In genomic region chr1:228142616-228143203, GRCh38 we compare ENCODE assay signal across 11 cellular contexts. TPM values are rescaled to one million over a fixed set of nuclear protein-coding genes. Genes with fewer than 3 reads are reported as not detected.
A peak's percentile ranks its signal among the peaks of the same experiment; 100 is the strongest.
DNase-seq lines count a peak whose midpoint lies in the region; ATAC-seq, FAIRE-seq and TF ChIP-seq lines count a peak whose summit lies in the region.
"Had no signal": no experiment of that assay in that cellular context is flagged by ENCODE, and none has a peak within 500 bp of the region (broad histone marks: within the 10 kb centered on the region; RNA-seq: fewer than 3 reads in every experiment).

No MANE protein-coding gene starts in this region.

- H3K36me3 ChIP-seq in SK-N-SH (replicated peaks in 1 of 2; ENCODE audit: control insufficient read depth in 1 of 2, insufficient read depth in 2 of 2, low read length in 1 of 2): peaks cover 4 to 22% of the 10 kb centered on the region in 2 experiments
- peaks cover 22 to 36% of the 10 kb centered on the region in 2 experiments for H3K36me3 ChIP-seq in keratinocyte (ENCODE audit: control insufficient read depth in 2 of 2, extremely low read depth in 1 of 2, insufficient read depth in 2 of 2, low read length in 2 of 2)

- H3K9me2 ChIP-seq in SK-N-SH: no peaks in the 10 kb centered on the region

- peaks cover 34% of the 10 kb centered on the region for H3K4me1 Mint-ChIP-seq in activated CD4-positive, alpha-beta memory T cell treated with anti-CD3 and anti-CD28 coated beads, Interleukin-2, amount 10 ng/mL, durations not matched to agents 7 days and 5 days

- dilution Hi-C loops in keratinocyte (cut with MboI; ENCODE audit: extremely low pct_ligation_motif_present, low sequenced_read_pairs): no loop called here

- H3K9ac ChIP-seq in SK-N-SH (peak overlapping the region; percentile 98; the same call in 1 of the 2 replicates), keratinocyte (ENCODE audit: control insufficient read depth, extremely low read depth, insufficient read depth, low read length) (peak overlapping the region; percentile 86)

- H3K27ac Mint-ChIP-seq in activated CD4-positive, alpha-beta memory T cell treated with anti-CD3 and anti-CD28 coated beads, Interleukin-2, amount 10 ng/mL, durations not matched to agents 7 days and 5 days: peak overlapping the region; percentile 98

- H3K4me3 ChIP-seq in SK-N-SH (ENCODE audit: low read depth in 2 of 2, low read length in 1 of 2): no peak overlapping the region
- H3K4me3 ChIP-seq in keratinocyte (ENCODE audit: control insufficient read depth in 2 of 3, extremely low read depth in 1 of 3, insufficient read depth in 2 of 3, low read depth in 1 of 3, low read length in 3 of 3): peak overlapping the region; percentile 84 to 96 (median 89)

- WGBS in SK-N-SH (ENCODE audit: low lambda C conversion rate): 88% methylated on average over 12 of the region's 15 CpGs

- POLR2A ChIA-PET in SK-N-SH (lab: Yijun Ruan, JAX): interaction anchor here (1.1 kb wide), 1 partner anchor 10 kb away, joined by 3 read pairs; no protein-coding TSS in a partner anchor
- POLR2A ChIA-PET in activated CD4-positive, alpha-beta memory T cell treated with anti-CD3 and anti-CD28 coated beads, Interleukin-2, amount 10 ng/mL, durations not matched to agents 7 days and 5 days (lab: Charles Lee): interaction anchor here (1.3 to 10.2 kb wide), 3 partner anchors 9 to 60 kb away, joined by 4 to 95 read pairs (median 4); partner anchors contain the start of genes ARF1 and IBA57

- peaks cover 2% of the 10 kb centered on the region for H3K9me1 ChIP-seq in keratinocyte (ENCODE audit: control insufficient read depth, extremely low read depth, insufficient read depth, low read length)

- no peak for ATAC-seq in SK-N-SH treated with all-trans-retinoic acid at 6 μM for 48 hours
- ATAC-seq in stimulated activated naive CD8-positive, alpha-beta T cell treated with anti-CD3 and anti-CD28 coated beads, Interleukin-15, Interleukin-2, amounts not matched to agents 100 U/mL and 50 U/mL, for 24 hours: no peak
- ATAC-seq: left colon had no signal

- DNase-seq in SK-N-SH (no peak), keratinocyte (ENCODE audit: low read depth, low spot score) (no peak), NCI-H345 (lab: John Stamatoyannopoulos, UW) (no peak), NCI-H524 (lab: John Stamatoyannopoulos, UW) (no peak), OCI-M1 (lab: John Stamatoyannopoulos, UW) (no peak)
- DNase-seq in activated CD4-positive, alpha-beta memory T cell treated with anti-CD3 and anti-CD28 coated beads, Interleukin-2, amount 10 ng/mL, durations not matched to agents 7 days and 5 days: no peak
- DNase-seq in stimulated activated naive CD8-positive, alpha-beta T cell treated with anti-CD3 and anti-CD28 coated beads, Interleukin-15, Interleukin-2, amounts not matched to agents 100 U/mL and 50 U/mL, for 24 hours: peak; percentile 4
- DNase-seq: effector memory CD4-positive, alpha-beta T cell had no signal

- H3K27me3 ChIP-seq in SK-N-SH (ENCODE audit: insufficient read depth): no peaks in the 10 kb centered on the region
- no peaks in the 10 kb centered on the region for H3K27me3 ChIP-seq in keratinocyte (ENCODE audit: control insufficient read depth, extremely low read depth, insufficient read depth, low read length)

- no peak for TF ChIP-seq EP300 in SK-N-SH (IDR thresholded peaks at IDR 0.05; ENCODE audit: borderline replicate concordance in 1 of 2, low read depth in 1 of 2, low read length in 1 of 2)

- TF ChIP-seq CTCF in SK-N-SH (IDR thresholded peaks at IDR 0.05): no peak
- no peak for TF ChIP-seq CTCF in keratinocyte (optimal IDR thresholded peaks at IDR 0.05 in 1 of 3, IDR thresholded peaks at IDR 0.05 in 1 of 3, conservative IDR thresholded peaks at IDR 0.05 in 1 of 3; ENCODE audit: extremely low read depth in 1 of 3, insufficient read depth in 2 of 3, low read length in 3 of 3)

- H4K20me1 ChIP-seq in SK-N-SH (ENCODE audit: insufficient read depth) (peaks cover 63% of the 10 kb centered on the region), keratinocyte (ENCODE audit: control insufficient read depth, extremely low read depth, insufficient read depth, low read length) (peaks cover 23% of the 10 kb centered on the region)

- H3K9me3 ChIP-seq in SK-N-SH: no peaks in the 10 kb centered on the region
- H3K9me3 ChIP-seq in keratinocyte (ENCODE audit: control insufficient read depth, low read depth, low read length): no peaks in the 10 kb centered on the region

- TF ChIP-seq RAD21 in SK-N-SH (IDR thresholded peaks at IDR 0.05; ENCODE audit: low read length): no peak

- peak; percentile 26 for FAIRE-seq in keratinocyte (lab: Jason Lieb, UNC)

- no peaks in the 10 kb centered on the region for H3F3A ChIP-seq in SK-N-SH (replicated peaks; ENCODE audit: insufficient read depth)

- H3K9me3 Mint-ChIP-seq in activated CD4-positive, alpha-beta memory T cell treated with anti-CD3 and anti-CD28 coated beads, Interleukin-2, amount 10 ng/mL, durations not matched to agents 7 days and 5 days: no peaks in the 10 kb centered on the region

- H3K4me2 ChIP-seq in SK-N-SH (peak overlapping the region; percentile 100; the same call in 1 of the 2 replicates), keratinocyte (ENCODE audit: control insufficient read depth, extremely low read depth, insufficient read depth, low read depth, low read length) (peak overlapping the region; percentile 98)

- CTCF ChIA-PET in SK-N-SH (lab: Yijun Ruan, JAX): interaction anchor here (5.4 kb wide), 1 partner anchor 23 kb away, joined by 24 read pairs; the partner anchor contains the start of gene IBA57
- CTCF ChIA-PET in activated CD4-positive, alpha-beta memory T cell treated with anti-CD3 and anti-CD28 coated beads, Interleukin-2, amount 10 ng/mL, durations not matched to agents 7 days and 5 days (lab: Charles Lee): interaction anchor here (1.8 to 7.7 kb wide), 2 partner anchors 12 to 23 kb away, joined by 7 to 50 read pairs; partner anchors contain the start of gene IBA57

- H3K4me3 Mint-ChIP-seq in activated CD4-positive, alpha-beta memory T cell treated with anti-CD3 and anti-CD28 coated beads, Interleukin-2, amount 10 ng/mL, durations not matched to agents 7 days and 5 days: peak overlapping the region; percentile 99

- no peaks in the 10 kb centered on the region for H3K27me3 Mint-ChIP-seq in activated CD4-positive, alpha-beta memory T cell treated with anti-CD3 and anti-CD28 coated beads, Interleukin-2, amount 10 ng/mL, durations not matched to agents 7 days and 5 days

- peaks cover 28% of the 10 kb centered on the region for H3K36me3 Mint-ChIP-seq in activated CD4-positive, alpha-beta memory T cell treated with anti-CD3 and anti-CD28 coated beads, Interleukin-2, amount 10 ng/mL, durations not matched to agents 7 days and 5 days (ENCODE audit: low read depth)

- H3K79me2 ChIP-seq in SK-N-SH (ENCODE audit: insufficient read depth) (peaks cover 69% of the 10 kb centered on the region), keratinocyte (ENCODE audit: control insufficient read depth, insufficient read depth, low read length) (peaks cover 76% of the 10 kb centered on the region)

- no peak overlapping the region; a peak in 1 of 4 replicates for H3K27ac ChIP-seq in SK-N-SH (ENCODE audit: low read depth in 2 of 2, low read length in 1 of 2)
- peak overlapping the region; percentile 82 for H3K27ac ChIP-seq in keratinocyte (ENCODE audit: control insufficient read depth, insufficient read depth, low read length)
- H3K27ac ChIP-seq: HL-60 had no signal

- H3K4me1 ChIP-seq in SK-N-SH (ENCODE audit: control insufficient read depth in 1 of 2, insufficient read depth in 2 of 2, low read depth in 1 of 2, low read length in 1 of 2) (peaks cover 23% of the 10 kb centered on the region in 2 experiments; a peak in 2 of 4 replicates), keratinocyte (ENCODE audit: control insufficient read depth, extremely low read depth, insufficient read depth, low read length) (peaks cover 40% of the 10 kb centered on the region)

- H2AFZ ChIP-seq in SK-N-SH (ENCODE audit: low read depth) (no peak overlapping the region), keratinocyte (ENCODE audit: control insufficient read depth, low read length) (no peak overlapping the region)

RNA-seq across cellular contexts. Expression of gene GUK1, which starts 2.6 kb away (rescaled TPM):
- polyA plus RNA-seq in SK-N-SH (2012; rRNA removed) (717 and 742 TPM in 2 replicates), keratinocyte (412 to 877 TPM (median 450 TPM) in 3 replicates)
- 457 and 681 TPM in 2 replicates for polyA plus RNA-seq in SK-N-SH (2012; cell fraction: cytosol; rRNA removed)
- 521 and 537 TPM in 2 replicates for polyA plus RNA-seq in SK-N-SH (2012; cell fraction: nucleus; rRNA removed)
- 100 to 1,000 TPM; 280 to 284 TPM for total RNA-seq in activated CD4-positive, alpha-beta memory T cell treated with anti-CD3 and anti-CD28 coated beads, Interleukin-2, amount 10 ng/mL, durations not matched to agents 7 days and 5 days
- polyA plus RNA-seq in keratinocyte (2011; ENCODE audit: low read depth): 259 TPM
- 279 and 743 TPM in 2 replicates for polyA plus RNA-seq in keratinocyte (2011; cell fraction: cytosol; rRNA removed)
- polyA plus RNA-seq in keratinocyte (2011; cell fraction: nucleus; rRNA removed): 254 and 303 TPM in 2 replicates
- 421 and 447 TPM in 2 replicates for polyA plus RNA-seq in keratinocyte (2012; ENCODE audit: low replicate concordance)
- 198 to 329 TPM (median 216 TPM) in 3 replicates for polyA minus RNA-seq in keratinocyte
- polyA minus RNA-seq in keratinocyte (2011; cell fraction: cytosol; rRNA and poly(A)+ RNA removed): 557 TPM
- polyA minus RNA-seq in keratinocyte (2011; cell fraction: nucleus; rRNA and poly(A)+ RNA removed): 106 and 141 TPM in 2 replicates

RNA-seq across cellular contexts. Expression of gene GJC2, which starts 7.0 kb away (rescaled TPM):
- 0.92 and 0.97 TPM in 2 replicates for polyA plus RNA-seq in SK-N-SH (2012; rRNA removed)
- 0.50 and 0.69 TPM in 2 replicates for polyA plus RNA-seq in SK-N-SH (2012; cell fraction: cytosol; rRNA removed)
- polyA plus RNA-seq in SK-N-SH (2012; cell fraction: nucleus; rRNA removed): 2.1 and 2.9 TPM in 2 replicates
- under 1 TPM; 0.38 to 0.55 TPM for total RNA-seq in activated CD4-positive, alpha-beta memory T cell treated with anti-CD3 and anti-CD28 coated beads, Interleukin-2, amount 10 ng/mL, durations not matched to agents 7 days and 5 days
- polyA plus RNA-seq in keratinocyte: 0.37 to 0.63 TPM (median 0.58 TPM) in 3 replicates
- polyA plus RNA-seq in keratinocyte (2011; ENCODE audit: low read depth): 0.39 TPM
- polyA plus RNA-seq in keratinocyte (2011; cell fraction: cytosol; rRNA removed): 0.17 and 0.52 TPM in 2 replicates
- polyA plus RNA-seq in keratinocyte (2011; cell fraction: nucleus; rRNA removed): 0.56 and 0.79 TPM in 2 replicates
- polyA plus RNA-seq in keratinocyte (2012; ENCODE audit: low replicate concordance): 0.73 and 0.81 TPM in 2 replicates
- polyA minus RNA-seq in keratinocyte: 0.33 to 0.52 TPM (median 0.51 TPM) in 3 replicates
- polyA minus RNA-seq in keratinocyte (2011; cell fraction: cytosol; rRNA and poly(A)+ RNA removed): 2.9 TPM
- 0.31 and 1.1 TPM in 2 replicates for polyA minus RNA-seq in keratinocyte (2011; cell fraction: nucleus; rRNA and poly(A)+ RNA removed)

RNA-seq across cellular contexts. Expression of gene IBA57, which starts 22.9 kb away (rescaled TPM):
- polyA plus RNA-seq in SK-N-SH (2012; rRNA removed) (1.8 TPM in 2 replicates), keratinocyte (1.5 to 3.4 TPM (median 2.8 TPM) in 3 replicates)
- polyA plus RNA-seq in SK-N-SH (2012; cell fraction: cytosol; rRNA removed): 0.86 and 1.1 TPM in 2 replicates
- 4.4 TPM in 2 replicates for polyA plus RNA-seq in SK-N-SH (2012; cell fraction: nucleus; rRNA removed)
- total RNA-seq in activated CD4-positive, alpha-beta memory T cell treated with anti-CD3 and anti-CD28 coated beads, Interleukin-2, amount 10 ng/mL, durations not matched to agents 7 days and 5 days: 1 to 10 TPM; 4.5 to 5.2 TPM
- polyA plus RNA-seq in keratinocyte (2011; ENCODE audit: low read depth): 0.85 TPM
- 1.3 and 2.7 TPM in 2 replicates for polyA plus RNA-seq in keratinocyte (2011; cell fraction: cytosol; rRNA removed)
- 3.7 and 5.4 TPM in 2 replicates for polyA plus RNA-seq in keratinocyte (2011; cell fraction: nucleus; rRNA removed)
- polyA plus RNA-seq in keratinocyte (2012; ENCODE audit: low replicate concordance): 1.3 and 3.6 TPM in 2 replicates
- polyA minus RNA-seq in keratinocyte: 1.6 to 3.0 TPM (median 1.9 TPM) in 3 replicates
- 1.9 TPM for polyA minus RNA-seq in keratinocyte (2011; cell fraction: cytosol; rRNA and poly(A)+ RNA removed)
- 3.6 and 3.9 TPM in 2 replicates for polyA minus RNA-seq in keratinocyte (2011; cell fraction: nucleus; rRNA and poly(A)+ RNA removed)

RNA-seq across cellular contexts. Expression of gene MRPL55, which starts 33.6 kb away (rescaled TPM):
- 70.3 and 75.3 TPM in 2 replicates for polyA plus RNA-seq in SK-N-SH (2012; rRNA removed)
- 27.2 and 49.1 TPM in 2 replicates for polyA plus RNA-seq in SK-N-SH (2012; cell fraction: cytosol; rRNA removed)
- 185 and 306 TPM in 2 replicates for polyA plus RNA-seq in SK-N-SH (2012; cell fraction: nucleus; rRNA removed)
- 10 to 100 TPM; 43.1 to 43.9 TPM for total RNA-seq in activated CD4-positive, alpha-beta memory T cell treated with anti-CD3 and anti-CD28 coated beads, Interleukin-2, amount 10 ng/mL, durations not matched to agents 7 days and 5 days
- 28.4 to 53.7 TPM (median 49.3 TPM) in 3 replicates for polyA plus RNA-seq in keratinocyte
- polyA plus RNA-seq in keratinocyte (2011; ENCODE audit: low read depth): 23.9 TPM
- 22.0 and 52.1 TPM in 2 replicates for polyA plus RNA-seq in keratinocyte (2011; cell fraction: cytosol; rRNA removed)
- 47.4 and 62.3 TPM in 2 replicates for polyA plus RNA-seq in keratinocyte (2011; cell fraction: nucleus; rRNA removed)
- polyA plus RNA-seq in keratinocyte (2012; ENCODE audit: low replicate concordance): 34.4 and 51.8 TPM in 2 replicates
- 19.2 to 36.3 TPM (median 26.1 TPM) in 3 replicates for polyA minus RNA-seq in keratinocyte
- 48.9 TPM for polyA minus RNA-seq in keratinocyte (2011; cell fraction: cytosol; rRNA and poly(A)+ RNA removed)
- polyA minus RNA-seq in keratinocyte (2011; cell fraction: nucleus; rRNA and poly(A)+ RNA removed): 9.9 and 18.3 TPM in 2 replicates

RNA-seq across cellular contexts. Expression of gene C1orf35, which starts 39.6 kb away (rescaled TPM):
- polyA plus RNA-seq in SK-N-SH (2012; rRNA removed) (28.6 and 42.9 TPM in 2 replicates), keratinocyte (8.2 to 11.9 TPM (median 10.0 TPM) in 3 replicates)
- polyA plus RNA-seq in SK-N-SH (2012; cell fraction: cytosol; rRNA removed): 17.8 and 24.9 TPM in 2 replicates
- 107 and 195 TPM in 2 replicates for polyA plus RNA-seq in SK-N-SH (2012; cell fraction: nucleus; rRNA removed)
- total RNA-seq in activated CD4-positive, alpha-beta memory T cell treated with anti-CD3 and anti-CD28 coated beads, Interleukin-2, amount 10 ng/mL, durations not matched to agents 7 days and 5 days: 10 to 100 TPM; 17.8 to 18.9 TPM
- polyA plus RNA-seq in keratinocyte (2011; ENCODE audit: low read depth): 8.0 TPM
- polyA plus RNA-seq in keratinocyte (2011; cell fraction: cytosol; rRNA removed): 4.4 and 10.2 TPM in 2 replicates
- polyA plus RNA-seq in keratinocyte (2011; cell fraction: nucleus; rRNA removed): 21.2 and 27.6 TPM in 2 replicates
- polyA plus RNA-seq in keratinocyte (2012; ENCODE audit: low replicate concordance): 12.5 and 16.4 TPM in 2 replicates
- 0.99 to 7.7 TPM (median 1.2 TPM) in 3 replicates for polyA minus RNA-seq in keratinocyte
- polyA minus RNA-seq in keratinocyte (2011; cell fraction: cytosol; rRNA and poly(A)+ RNA removed): 7.7 TPM
- 2.4 and 2.8 TPM in 2 replicates for polyA minus RNA-seq in keratinocyte (2011; cell fraction: nucleus; rRNA and poly(A)+ RNA removed)

Comparison
In these comparisons a context has a peak if more than half of its experiments do, and no peak if none do; other contexts are left out.
1. H3K4me3 ChIP-seq: peak in keratinocyte (3 of 3); none in SK-N-SH (0 of 2).